In the genomic region with DNA sequence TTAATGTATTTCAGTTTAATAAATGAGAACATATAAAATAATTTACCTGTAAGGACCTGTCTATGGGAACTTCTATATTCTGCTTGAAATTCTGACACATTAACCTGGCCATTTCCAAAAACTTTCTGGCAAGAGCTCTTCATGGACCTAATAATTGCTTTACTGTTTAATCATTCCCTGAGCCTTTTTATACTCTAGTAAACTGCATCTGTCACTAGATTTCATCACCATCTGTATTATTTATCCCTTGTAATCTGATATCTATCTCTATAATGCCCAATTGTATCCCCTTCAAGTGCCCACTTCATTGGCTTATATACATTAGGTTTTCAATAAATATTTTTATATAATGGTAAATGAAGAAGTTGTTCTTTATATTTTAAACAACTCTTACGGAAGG, we compare ENCODE assay signal across 12 cellular contexts.
A peak's percentile ranks its signal among the peaks of the same experiment; 100 is the strongest.
DNase-seq lines count a peak whose midpoint lies in the region; ATAC-seq and TF ChIP-seq lines count a peak whose summit lies in the region.
"Had no signal": no experiment of that assay in that cellular context is flagged by ENCODE, and none has a peak within 500 bp of the region (broad histone marks: within the 10 kb centered on the region; RNA-seq: fewer than 3 reads in every experiment).

No MANE protein-coding gene starts in this region.

- no peak overlapping the region for H3K9ac ChIP-seq in fibroblast of lung (ENCODE audit: insufficient read depth, low read length)

- intact Hi-C loops in psoas muscle (cut with DNase I) (loop anchor here in 1 of 2 donors (5.0 kb wide), 1 partner anchor 670 kb away; no protein-coding TSS in a partner anchor), spleen (cut with DNase I; ENCODE audit: low total_unique reads) (no loop called here)

- H4K20me1 ChIP-seq in fibroblast of lung (ENCODE audit: control insufficient read depth, extremely low read depth, insufficient read depth, low read length) = no peaks in the 10 kb centered on the region

- H3K4me1 ChIP-seq in Peyer's patch (peaks cover 0 to 40% (median 2%) of the 10 kb centered on the region in 4 donors), fibroblast of lung (ENCODE audit: control insufficient read depth, extremely low read depth, insufficient read depth, low read length) (peaks cover 13% of the 10 kb centered on the region), psoas muscle (peaks cover 51% of the 10 kb centered on the region), spleen (peaks cover 0 to 29% (median 10%) of the 10 kb centered on the region in 6 donors)

- H3K79me2 ChIP-seq in fibroblast of lung (ENCODE audit: control insufficient read depth, insufficient read depth, low read length) = no peaks in the 10 kb centered on the region

- H3K9me3 ChIP-seq in Peyer's patch (no peaks in the 10 kb centered on the region), fibroblast of lung (ENCODE audit: control insufficient read depth, insufficient read depth, low read depth, low read length) (no peaks in the 10 kb centered on the region), psoas muscle (peaks cover 12% of the 10 kb centered on the region), spleen (peaks cover 0 to 33% (median 25%) of the 10 kb centered on the region in 8 donors)
- H3K9me3 ChIP-seq: thoracic aorta had no signal

- no peak for TF ChIP-seq CTCF in Peyer's patch (IDR thresholded peaks at IDR 0.05)
- TF ChIP-seq CTCF in fibroblast of lung (conservative IDR thresholded peaks at IDR 0.05 in 1 of 2, IDR thresholded peaks at IDR 0.05 in 1 of 2; ENCODE audit: low read depth in 1 of 2, low read length in 2 of 2) = no peak
- no peak for TF ChIP-seq CTCF in psoas muscle (IDR thresholded peaks at IDR 0.05)
- no peak for TF ChIP-seq CTCF in GM20000 (IDR thresholded peaks at IDR 0.05; ENCODE audit: extremely low read depth, missing control alignments)
- no peak for TF ChIP-seq CTCF in spleen (IDR thresholded peaks at IDR 0.05 in 8 of 11, conservative IDR thresholded peaks at IDR 0.05 in 3 of 11)

- H3K27me3 ChIP-seq in Peyer's patch = no peaks in the 10 kb centered on the region
- no peaks in the 10 kb centered on the region for H3K27me3 ChIP-seq in fibroblast of lung (ENCODE audit: control insufficient read depth, insufficient read depth, low read length)
- H3K27me3 ChIP-seq in psoas muscle (ENCODE audit: insufficient read depth in 3 of 3, low read length in 2 of 3) = no peaks in the 10 kb centered on the region
- H3K27me3 ChIP-seq in spleen (replicated peaks in 1 of 7) = no peaks in the 10 kb centered on the region

- no peaks in the 10 kb centered on the region for H3K36me3 ChIP-seq in Peyer's patch
- H3K36me3 ChIP-seq in fibroblast of lung (ENCODE audit: control insufficient read depth, insufficient read depth, low read length) = no peaks in the 10 kb centered on the region
- no peaks in the 10 kb centered on the region for H3K36me3 ChIP-seq in psoas muscle (ENCODE audit: insufficient read depth in 1 of 2, low read depth in 1 of 2)
- no peaks in the 10 kb centered on the region for H3K36me3 ChIP-seq in spleen
- H3K36me3 ChIP-seq: thoracic aorta had no signal

- no peak overlapping the region for H2AFZ ChIP-seq in fibroblast of lung (ENCODE audit: low read length)

- peak overlapping the region in 3 of 4 donors; percentile 8 to 85 (median 72) for H3K27ac ChIP-seq in Peyer's patch
- peak overlapping the region; percentile 19 for H3K27ac ChIP-seq in fibroblast of lung (ENCODE audit: insufficient read depth, low read length)
- peak overlapping the region; percentile 85 for H3K27ac ChIP-seq in psoas muscle
- H3K27ac ChIP-seq in spleen = peak overlapping the region in 1 of 8 donors; percentile 23

- H3K4me3 ChIP-seq in Peyer's patch = no peak overlapping the region
- no peak overlapping the region for H3K4me3 ChIP-seq in fibroblast of lung (replicated peaks in 1 of 4; ENCODE audit: control extremely low read depth in 1 of 4, insufficient read depth in 1 of 4, low read depth in 3 of 4, low read length in 4 of 4)
- H3K4me3 ChIP-seq in psoas muscle = no peak overlapping the region
- H3K4me3 ChIP-seq in spleen = no peak overlapping the region
- H3K4me3 ChIP-seq: thoracic aorta had no signal

- WGBS in psoas muscle, 3 donors = 2 to 71% (median 2%) methylated on average over 1 of the region's 1 CpG
- whole genome bisulfite sequencing in spleen, 5 donors = 0 to 53% (median 0%) methylated on average over 1 of the region's 1 CpG

- ATAC-seq in psoas muscle = peak in 1 of 4 donors; percentile 42
- no peak for ATAC-seq in GM19023 (IDR thresholded peaks at IDR 0.05; ENCODE audit: unreplicated experiment)

- H3K4me2 ChIP-seq in fibroblast of lung (ENCODE audit: extremely low read depth, insufficient read depth, low read length) = no peak overlapping the region

- peak; percentile 84 for DNase-seq in DMS 273 treated with DMSO at 0.1 percent for 48 hours (lab: John Stamatoyannopoulos, UW)
- no peak for DNase-seq in Peyer's patch
- DNase-seq in fibroblast of lung (ENCODE audit: low read depth in 2 of 2) = peak in 1 of 2 donors; percentile 57
- DNase-seq in psoas muscle = no peak
- no peak for DNase-seq in activated gamma-delta T cell treated with Interleukin-2 at 50 U/mL for 16 hours
- no peak for DNase-seq in GM20000 (ENCODE audit: low spot score)
- no peak for DNase-seq in spleen
- DNase-seq: activated CD4-positive, alpha-beta T cell treated with anti-CD3 and anti-CD28 coated beads for 4 hours; activated effector memory CD4-positive, alpha-beta T cell treated with Interleukin-2 at 50 U/mL for 16 hours; caudate nucleus had no signal

- TF ChIP-seq POLR2A in Peyer's patch (IDR thresholded peaks at IDR 0.05) (no peak), spleen (IDR thresholded peaks at IDR 0.05) (no peak)
